Comparison of ENCODE assay signal across 6 cellular contexts in the genomic region with DNA sequence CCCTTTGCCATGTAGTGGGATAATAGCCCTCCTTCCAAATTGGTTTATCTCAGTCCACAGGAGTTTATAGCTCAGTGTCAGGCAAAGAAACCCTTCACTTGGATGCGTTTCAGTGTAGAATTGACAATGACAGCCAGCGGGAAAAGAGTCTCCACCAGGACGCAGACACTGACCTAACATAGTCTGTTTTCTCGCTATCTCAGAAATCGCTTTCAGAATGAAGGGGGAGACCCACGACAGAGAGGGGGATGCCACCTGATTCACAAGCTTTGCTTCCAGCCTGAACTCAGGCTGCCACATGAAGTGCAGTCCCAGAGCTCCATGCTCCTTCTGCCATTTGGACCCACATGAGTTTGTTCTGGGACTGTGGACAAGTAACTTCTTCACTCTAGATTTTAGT. TPM values are rescaled to one million over a fixed set of nuclear protein-coding genes. Genes with fewer than 3 reads are reported as not detected.
"Had no signal": no experiment of that assay in that cellular context is flagged by ENCODE, and none has a peak within 500 bp of the region (broad histone marks: within the 10 kb centered on the region; RNA-seq: fewer than 3 reads in every experiment).

No MANE protein-coding gene starts in this region.

- H3K4me3 ChIP-seq: GM23338, K562 had no signal

- H3K27ac Mint-ChIP-seq: GM23338, H9 had no signal

- H3K4me3 Mint-ChIP-seq: GM23338, H9 had no signal

- DNase-seq: H9, HCEC 1CT, IMR-90 had no signal

RNA-seq across cellular contexts. Expression of gene TCERG1L, which starts 43.6 kb away (rescaled TPM):
- total RNA-seq: HT-29, IMR-90, K562 had no signal
